Comparison of ENCODE assay signal across 6 cellular contexts in genomic region chr17:39925282-39926134, GRCh38.
DNase-seq lines count a peak whose midpoint lies in the region; ATAC-seq and TF ChIP-seq lines count a peak whose summit lies in the region.

No MANE protein-coding gene starts in this region.

- peak overlapping the region; percentile 80 for H3K27ac ChIP-seq in muscle layer of duodenum (ENCODE audit: low read length)

- H3K9me3 ChIP-seq in muscle layer of duodenum (ENCODE audit: control insufficient read depth in 1 of 2, low read length in 2 of 2) = no peaks in the 10 kb centered on the region

- no peaks in the 10 kb centered on the region for H3K27me3 ChIP-seq in muscle layer of duodenum (ENCODE audit: low read depth, low read length)

- no peak for DNase-seq in GM12865 (ENCODE audit: low read depth)
- DNase-seq in SW 1271 (lab: John Stamatoyannopoulos, UW) = no peak

- ATAC-seq in HG03175 (IDR thresholded peaks at IDR 0.05; ENCODE audit: unreplicated experiment) (no peak), HG02678 (IDR thresholded peaks at IDR 0.05; ENCODE audit: unreplicated experiment) (no peak)

- H3K4me1 ChIP-seq in muscle layer of duodenum (ENCODE audit: control insufficient read depth in 1 of 2, insufficient read depth in 2 of 2, low read length in 2 of 2) = peaks cover 17 to 36% of the 10 kb centered on the region in 2 donors

- H3K4me3 ChIP-seq in GM12865 (ENCODE audit: low read depth, low read length) = peak overlapping the region; percentile 87
- H3K4me3 ChIP-seq in WI38 (ENCODE audit: low read depth, low read length) = peak overlapping the region; percentile 84
- peak overlapping the region in 1 of 2 donors; percentile 78 for H3K4me3 ChIP-seq in muscle layer of duodenum (ENCODE audit: low read depth in 1 of 2, low read length in 2 of 2)

- TF ChIP-seq CTCF in GM12865 (IDR thresholded peaks at IDR 0.05; ENCODE audit: insufficient read depth, low read depth, low read length, missing control alignments) (no peak), WI38 (IDR thresholded peaks at IDR 0.05; ENCODE audit: low read depth, low read length) (no peak)

- H3K36me3 ChIP-seq in muscle layer of duodenum (ENCODE audit: control insufficient read depth in 1 of 2, insufficient read depth in 2 of 2, low read length in 2 of 2) = peaks cover 28 to 44% of the 10 kb centered on the region in 2 donors
